ENCODE assay signal across 19 cellular contexts in the genomic region with DNA sequence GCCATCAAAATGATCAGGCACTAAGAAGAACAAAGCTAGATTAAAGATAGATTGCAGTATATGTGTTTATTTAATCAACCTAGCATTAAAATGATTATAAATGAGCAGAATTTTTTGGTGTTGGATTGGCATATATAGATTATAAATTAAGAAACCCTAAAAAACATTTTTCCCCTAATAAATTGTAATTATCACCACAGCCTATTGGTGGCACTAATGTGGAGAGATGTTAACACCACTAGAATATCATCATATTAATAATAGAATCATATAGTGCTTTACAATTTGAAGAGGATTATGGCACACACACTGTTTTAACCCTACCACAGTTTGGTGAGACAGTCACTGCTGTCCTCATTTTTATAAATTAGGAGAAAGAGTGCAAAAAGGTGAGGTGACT.
DNase-seq lines count a peak whose midpoint lies in the region; ATAC-seq and TF ChIP-seq lines count a peak whose summit lies in the region.
"Had no signal": no experiment of that assay in that cellular context is flagged by ENCODE, and none has a peak within 500 bp of the region (broad histone marks: within the 10 kb centered on the region; RNA-seq: fewer than 3 reads in every experiment).

No MANE protein-coding gene starts in this region.

- TF ChIP-seq CTCF in C4-2B (conservative IDR thresholded peaks at IDR 0.05) (peak; percentile 44), HCT116 (IDR thresholded peaks at IDR 0.05 in 2 of 3, conservative IDR thresholded peaks at IDR 0.05 in 1 of 3; ENCODE audit: borderline replicate concordance in 1 of 3, insufficient read depth in 1 of 3, low read depth in 2 of 3, low read length in 2 of 3) (peak in 2 of 3 experiments; percentile 18 to 38; a peak in 3 of 6 replicates), RWPE2 (IDR thresholded peaks at IDR 0.05; ENCODE audit: poor library complexity, severe bottlenecking) (peak; percentile 38), fibroblast of villous mesenchyme (IDR thresholded peaks at IDR 0.05; ENCODE audit: insufficient read depth, low read depth, low read length) (peak; percentile 8), colonic mucosa (IDR thresholded peaks at IDR 0.05) (no peak)

- H3K4me3 ChIP-seq in HCT116 (replicated peaks in 1 of 2; ENCODE audit: low read depth in 1 of 2, low read length in 2 of 2), result no peak overlapping the region
- H3K4me3 ChIP-seq in RWPE2 (ENCODE audit: severe bottlenecking), result no peak overlapping the region
- H3K4me3 ChIP-seq in fibroblast of villous mesenchyme (ENCODE audit: low read depth, low read length), result no peak overlapping the region
- H3K4me3 ChIP-seq in colonic mucosa, result no peak overlapping the region
- H3K4me3 ChIP-seq: HAP-1, MG63, pancreas had no signal

- H3K36me3 ChIP-seq in HCT116 (ENCODE audit: control insufficient read depth in 1 of 2, insufficient read depth in 2 of 2, low read length in 2 of 2) (no peaks in the 10 kb centered on the region), RWPE2 (ENCODE audit: low read depth) (peaks cover 3% of the 10 kb centered on the region; the same call in 1 of the 2 replicates), colonic mucosa (no peaks in the 10 kb centered on the region)
- H3K36me3 ChIP-seq: HAP-1, MG63, pancreas had no signal

- H3K9me3 ChIP-seq in HCT116 (ENCODE audit: control insufficient read depth in 1 of 2, insufficient read depth in 1 of 2, low read depth in 1 of 2, low read length in 2 of 2) (no peaks in the 10 kb centered on the region), RWPE2 (ENCODE audit: severe bottlenecking) (no peaks in the 10 kb centered on the region), colonic mucosa (no peaks in the 10 kb centered on the region)
- H3K9me3 ChIP-seq: HAP-1 had no signal

- H3K9ac ChIP-seq in HCT116 (ENCODE audit: low read length) (no peak overlapping the region), colonic mucosa (ENCODE audit: low read depth in 2 of 2, low read length in 2 of 2) (no peak overlapping the region)

- H3K27ac ChIP-seq in C4-2B (no peak overlapping the region), HCT116 (ENCODE audit: low read depth, low read length) (no peak overlapping the region), RWPE2 (ENCODE audit: poor library complexity, severe bottlenecking) (no peak overlapping the region), colonic mucosa (no peak overlapping the region)
- H3K27ac ChIP-seq: pancreas had no signal

- H4K20me1 ChIP-seq in HCT116 (ENCODE audit: insufficient read depth), result no peaks in the 10 kb centered on the region

- no TSS peak for BruUV-seq in HCT116 (replicated peaks; lab: Mats Ljungman, UMichigan)

- CTCF ChIA-PET in HCT116 (lab: Charles Lee), result interaction anchor here (1.6 to 1.7 kb wide), 2 partner anchors 10 to 639 kb away, joined by 5 to 6 read pairs; no protein-coding TSS in a partner anchor

- TF ChIP-seq RAD21 in HCT116 (IDR thresholded peaks at IDR 0.05; ENCODE audit: low read depth), result 0 out of 2 replicates have a peak, but pooled peaks have one; percentile 26

- ATAC-seq in HCT116 (peak; percentile 40; the same call in 1 of the 2 replicates), RWPE2 (ENCODE audit: low read depth) (no peak), HG02623 (IDR thresholded peaks at IDR 0.05; ENCODE audit: unreplicated experiment) (no peak)
- ATAC-seq: pancreas had no signal

- H3K79me2 ChIP-seq in HCT116 (ENCODE audit: insufficient read depth, low read length), result no peaks in the 10 kb centered on the region

- RAD21 ChIA-PET in HCT116 (lab: Charles Lee; ENCODE audit: low non-redundant PET in 1 of 2, low total read pairs in 2 of 2, uncharacterized antibody in 2 of 2, unreplicated experiment in 2 of 2), result no interaction called here

- no peaks in the 10 kb centered on the region for H3K4me1 ChIP-seq in HCT116 (ENCODE audit: control insufficient read depth in 1 of 2, insufficient read depth in 2 of 2, low read length in 2 of 2)
- H3K4me1 ChIP-seq in RWPE2 (ENCODE audit: insufficient read depth, poor library complexity, severe bottlenecking), result peaks cover 11% of the 10 kb centered on the region
- peaks cover 4% of the 10 kb centered on the region for H3K4me1 ChIP-seq in colonic mucosa
- H3K4me1 ChIP-seq: HAP-1 had no signal

- POLR2A ChIA-PET in HCT116 (lab: Charles Lee), result no interaction called here

- H2AFZ ChIP-seq in HCT116 (ENCODE audit: low read depth, low read length, poor library complexity, severe bottlenecking), result peak overlapping the region; percentile 13

- no peak for TF ChIP-seq POLR2A in HCT116 (IDR thresholded peaks at IDR 0.05; ENCODE audit: borderline replicate concordance, extremely low read depth, insufficient read depth, insufficient read length)

- DNase-seq in HCT116 (ENCODE audit: low read depth, low spot score), result no peak
- DNase-seq in RWPE2 (ENCODE audit: low spot score), result no peak
- DNase-seq in fibroblast of villous mesenchyme (ENCODE audit: low read depth), result no peak
- DNase-seq in DMS53 (lab: John Stamatoyannopoulos, UW), result no peak
- no peak for DNase-seq in colonic mucosa
- DNase-seq: activated CD4-positive, alpha-beta T cell treated with anti-CD3 and anti-CD28 coated beads for 1 hour; activated CD8-positive, alpha-beta memory T cell treated with anti-CD3 and anti-CD28 coated beads, Interleukin-2, amount 50 U/mL, for 4 hours; activated gamma-delta T cell treated with Interleukin-2 at 50 U/mL for 16 hours; DMS 273 treated with DMSO at 0.1 percent for 48 hours; MG63; NCI-H2029 treated with DMSO at 0.1 percent for 48 hours; NCI-H524 treated with DMSO at 0.1 percent for 48 hours; OCI-M1; pancreas; stimulated activated CD4-positive, alpha-beta T cell treated with anti-CD3 and anti-CD28 coated beads, Interleukin-4, amount 100 ng/mL, for 24 hours; substantia nigra had no signal

- H3K9me2 ChIP-seq in HCT116 (ENCODE audit: insufficient read depth), result no peaks in the 10 kb centered on the region

- no peak overlapping the region for H3K4me2 ChIP-seq in HCT116 (ENCODE audit: low read length)

- intact Hi-C loops in HCT116 (cut with micrococcal nuclease) (loop anchor here (5.0 to 10.0 kb wide), 2 partner anchors 113 to 1025 kb away; partner anchors contain the start of gene RND3), colonic mucosa (cut with DNase I) (no loop called here)

- no peaks in the 10 kb centered on the region for H3K27me3 ChIP-seq in HCT116 (ENCODE audit: insufficient read depth, low read length)
- no peaks in the 10 kb centered on the region for H3K27me3 ChIP-seq in RWPE2 (ENCODE audit: insufficient read depth, poor library complexity, severe bottlenecking)
- H3K27me3 ChIP-seq in colonic mucosa, result no peaks in the 10 kb centered on the region
- H3K27me3 ChIP-seq: MG63 had no signal

TF ChIP-seq in HCT116, 20 proteins besides CTCF, POLR2A, EP300 and RAD21:
- TF ChIP-seq, protein P1, sequence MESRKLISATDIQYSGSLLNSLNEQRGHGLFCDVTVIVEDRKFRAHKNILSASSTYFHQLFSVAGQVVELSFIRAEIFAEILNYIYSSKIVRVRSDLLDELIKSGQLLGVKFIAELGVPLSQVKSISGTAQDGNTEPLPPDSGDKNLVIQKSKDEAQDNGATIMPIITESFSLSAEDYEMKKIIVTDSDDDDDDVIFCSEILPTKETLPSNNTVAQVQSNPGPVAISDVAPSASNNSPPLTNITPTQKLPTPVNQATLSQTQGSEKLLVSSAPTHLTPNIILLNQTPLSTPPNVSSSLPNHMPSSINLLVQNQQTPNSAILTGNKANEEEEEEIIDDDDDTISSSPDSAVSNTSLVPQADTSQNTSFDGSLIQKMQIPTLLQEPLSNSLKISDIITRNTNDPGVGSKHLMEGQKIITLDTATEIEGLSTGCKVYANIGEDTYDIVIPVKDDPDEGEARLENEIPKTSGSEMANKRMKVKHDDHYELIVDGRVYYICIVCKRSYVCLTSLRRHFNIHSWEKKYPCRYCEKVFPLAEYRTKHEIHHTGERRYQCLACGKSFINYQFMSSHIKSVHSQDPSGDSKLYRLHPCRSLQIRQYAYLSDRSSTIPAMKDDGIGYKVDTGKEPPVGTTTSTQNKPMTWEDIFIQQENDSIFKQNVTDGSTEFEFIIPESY (IDR thresholded peaks at IDR 0.05; ENCODE audit: extremely low read depth, insufficient replicate concordance, low read length), result no peak
- TF ChIP-seq SRF (IDR thresholded peaks at IDR 0.05; ENCODE audit: low read depth), result no peak
